Comparison of ENCODE assay signal across 16 cellular contexts in the genomic region with DNA sequence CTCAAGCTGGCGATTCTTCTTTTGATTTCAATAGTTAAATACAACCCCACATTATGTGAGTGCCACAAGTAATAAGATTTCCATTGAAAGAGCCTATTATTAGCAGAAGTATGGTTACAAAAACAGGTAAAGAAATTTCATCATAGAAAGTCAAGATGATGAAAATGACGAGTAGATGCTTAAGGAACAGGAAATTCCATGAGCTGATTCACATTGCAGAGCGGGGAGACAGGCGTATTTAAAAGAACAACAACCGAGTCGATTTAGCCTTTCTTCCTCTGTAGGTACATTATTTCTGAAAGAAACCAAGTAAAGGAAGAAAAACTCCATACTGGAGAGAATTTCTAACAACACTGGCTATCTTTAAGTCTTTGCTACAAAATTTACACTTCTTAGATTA.
"Had no signal": no experiment of that assay in that cellular context is flagged by ENCODE, and none has a peak within 500 bp of the region (broad histone marks: within the 10 kb centered on the region; RNA-seq: fewer than 3 reads in every experiment).

No MANE protein-coding gene starts in this region.

- H3K27ac ChIP-seq: ascending aorta, sigmoid colon, spleen, testis, upper lobe of left lung had no signal

- H3K27ac Mint-ChIP-seq: endodermal cell; natural killer cell; stimulated activated memory B cell treated with anti-CD40 and anti-IgM and Interleukin-4, amounts not matched to agents 10 μg/mL and 1 μg/mL and 100 μg/mL, for 72 hours; T-helper 1 cell treated with Interleukin-12 subunit alpha and Interleukin-12 subunit beta and Interleukin-4 antibody, amounts not matched to agents 30 μg/mL and 1 μg/mL, for 36 hours had no signal

- H3K27me3 Mint-ChIP-seq: stimulated activated memory B cell treated with anti-CD40 and anti-IgM and Interleukin-4, amounts not matched to agents 10 μg/mL and 1 μg/mL and 100 μg/mL, for 72 hours had no signal

- H3K9me3 Mint-ChIP-seq: activated T-cell treated with anti-CD3 and anti-CD28 coated beads, Interleukin-2, amount 50 U/mL, for 4 hours; endodermal cell; natural killer cell; stimulated activated memory B cell treated with anti-CD40 and anti-IgM and Interleukin-4, amounts not matched to agents 10 μg/mL and 1 μg/mL and 100 μg/mL, for 72 hours; T-helper 1 cell treated with Interleukin-12 subunit alpha and Interleukin-12 subunit beta and Interleukin-4 antibody, amounts not matched to agents 30 μg/mL and 1 μg/mL, for 36 hours had no signal

- H3K4me1 Mint-ChIP-seq: natural killer cell; stimulated activated memory B cell treated with anti-CD40 and anti-IgM and Interleukin-4, amounts not matched to agents 10 μg/mL and 1 μg/mL and 100 μg/mL, for 72 hours had no signal

- H3K9me3 ChIP-seq: ascending aorta, sigmoid colon, spleen, testis, upper lobe of left lung had no signal

- H3K27me3 ChIP-seq: ascending aorta, sigmoid colon, spleen, testis, upper lobe of left lung had no signal

- H3K4me3 Mint-ChIP-seq: activated T-cell treated with anti-CD3 and anti-CD28 coated beads, Interleukin-2, amount 50 U/mL, for 4 hours; endodermal cell; natural killer cell; stimulated activated memory B cell treated with anti-CD40 and anti-IgM and Interleukin-4, amounts not matched to agents 10 μg/mL and 1 μg/mL and 100 μg/mL, for 72 hours; T-helper 1 cell treated with Interleukin-12 subunit alpha and Interleukin-12 subunit beta and Interleukin-4 antibody, amounts not matched to agents 30 μg/mL and 1 μg/mL, for 36 hours had no signal

- H3K36me3 Mint-ChIP-seq: natural killer cell; stimulated activated memory B cell treated with anti-CD40 and anti-IgM and Interleukin-4, amounts not matched to agents 10 μg/mL and 1 μg/mL and 100 μg/mL, for 72 hours had no signal

- H3K36me3 ChIP-seq: ascending aorta, sigmoid colon, spleen, upper lobe of left lung had no signal

- DNase-seq: activated CD4-positive, alpha-beta T cell treated with anti-CD3 and anti-CD28 coated beads, Interleukin-2, amount 50 U/mL, for 1 hour; activated CD8-positive, alpha-beta memory T cell treated with anti-CD3 and anti-CD28 coated beads, Interleukin-2, amount 50 U/mL, for 4 hours; activated naive CD4-positive, alpha-beta T cell treated with anti-CD3 and anti-CD28 coated beads, Interleukin-2, amount 50 U/mL, for 16 hours; activated T-cell treated with anti-CD3 and anti-CD28 coated beads, Interleukin-2, amount 50 U/mL, for 4 hours; endodermal cell; erythroblast; natural killer cell; posterior cingulate gyrus; sigmoid colon; spleen; stimulated activated CD4-positive, alpha-beta T cell treated with anti-CD3 and anti-CD28 coated beads, Interleukin-4, amount 100 ng/mL, for 4 hours; testis; upper lobe of left lung had no signal

- H3K4me1 ChIP-seq: ascending aorta, sigmoid colon, spleen, testis, upper lobe of left lung had no signal

- H3K4me3 ChIP-seq: ascending aorta, sigmoid colon, spleen, testis, upper lobe of left lung had no signal
